ENCODE assay signal across 19 cellular contexts in the genomic region with DNA sequence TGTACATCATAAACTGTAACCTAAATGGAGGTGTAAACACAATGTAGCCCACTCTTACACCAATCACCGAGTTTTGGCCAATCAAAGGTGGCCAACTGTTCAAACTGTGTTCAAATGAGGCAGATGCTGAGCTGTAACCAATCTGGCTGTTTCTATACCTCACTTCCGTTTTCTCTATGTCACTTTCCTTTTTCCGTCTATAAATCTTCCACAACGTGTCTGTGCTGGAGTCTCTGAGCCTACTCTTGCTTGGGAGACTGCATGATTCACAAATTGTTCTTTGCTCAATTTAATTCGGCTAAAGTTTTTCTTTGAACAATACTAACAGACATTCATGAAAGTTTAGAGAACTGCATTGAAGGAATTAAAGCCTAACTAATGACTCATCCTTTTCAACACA.
"Had no signal": no experiment of that assay in that cellular context is flagged by ENCODE, and none has a peak within 500 bp of the region (broad histone marks: within the 10 kb centered on the region; RNA-seq: fewer than 3 reads in every experiment).

No MANE protein-coding gene starts in this region.

- H3K36me3 Mint-ChIP-seq: activated naive CD8-positive, alpha-beta T cell; WTC11 had no signal

- H3K36me3 ChIP-seq: esophagus muscularis mucosa, right atrium auricular region, tibial nerve, uterus had no signal

- H3K27me3 ChIP-seq: esophagus muscularis mucosa, hepatocyte, right atrium auricular region, tibial nerve, uterus had no signal

- H2AFZ ChIP-seq: hepatocyte had no signal

- H3K27ac ChIP-seq: esophagus muscularis mucosa, hepatocyte, right atrium auricular region, tibial nerve, uterus had no signal

- H3K9me3 Mint-ChIP-seq: activated T-helper 1 cell treated with anti-CD3 and anti-CD28 coated beads, Interleukin-12 subunit alpha, Interleukin-12 subunit beta, Interleukin-2, Interleukin-4 antibody, amounts not matched to agents 30 ng/mL and 10 ng/mL and 1 ng/mL, durations not matched to agents 14 hours and 24 hours and 36 hours; dendritic cell treated with granulocyte-macrophage colony-stimulating factor and Interleukin-4, amounts not matched to agents 40 ng/mL and 50 ng/mL, for 4 days; WTC11 had no signal

- DNase-seq: activated CD4-positive, alpha-beta T cell treated with anti-CD3 and anti-CD28 coated beads for 36 hours; activated CD4-positive, alpha-beta T cell treated with anti-CD3 and anti-CD28 coated beads, Interleukin-2, amount 50 U/mL, for 48 hours; activated T-cell treated with anti-CD3 and anti-CD28 coated beads for 4 hours; effector memory CD4-positive, alpha-beta T cell; left colon; midbrain; stimulated activated CD4-positive, alpha-beta T cell treated with anti-CD3 and anti-CD28 coated beads, Interleukin-2, amount 100 ng/mL, for 24 hours; stimulated activated naive CD8-positive, alpha-beta T cell treated with anti-CD3 and anti-CD28 coated beads, Interleukin-15, Interleukin-2, amounts not matched to agents 100 U/mL and 50 U/mL, for 24 hours; uterus had no signal

- ATAC-seq: activated CD4-positive, alpha-beta T cell treated with anti-CD3 and anti-CD28 coated beads for 36 hours; left colon; stimulated activated naive CD8-positive, alpha-beta T cell treated with anti-CD3 and anti-CD28 coated beads, Interleukin-15, Interleukin-2, amounts not matched to agents 100 U/mL and 50 U/mL, for 24 hours; WTC11 had no signal

- H3K9me3 ChIP-seq: esophagus muscularis mucosa, right atrium auricular region, tibial nerve, uterus had no signal

- H3K4me1 Mint-ChIP-seq: activated CD4-positive, alpha-beta T cell treated with anti-CD3 and anti-CD28 coated beads for 36 hours had no signal

- H3K4me2 ChIP-seq: hepatocyte had no signal

- H3K4me3 Mint-ChIP-seq: activated CD4-positive, alpha-beta T cell treated with anti-CD3 and anti-CD28 coated beads for 36 hours; activated naive CD8-positive, alpha-beta T cell; activated T-helper 1 cell treated with anti-CD3 and anti-CD28 coated beads, Interleukin-12 subunit alpha, Interleukin-12 subunit beta, Interleukin-2, Interleukin-4 antibody, amounts not matched to agents 30 ng/mL and 10 ng/mL and 1 ng/mL, durations not matched to agents 14 hours and 24 hours and 36 hours; dendritic cell treated with granulocyte-macrophage colony-stimulating factor and Interleukin-4, amounts not matched to agents 40 ng/mL and 50 ng/mL, for 4 days; WTC11 had no signal

- H3K4me3 ChIP-seq: esophagus muscularis mucosa, hepatocyte, lung, right atrium auricular region, tibial nerve, uterus had no signal

- H3K79me2 ChIP-seq: hepatocyte had no signal

- H3K4me1 ChIP-seq: right atrium auricular region, tibial nerve, uterus had no signal

- H3K27ac Mint-ChIP-seq: activated CD4-positive, alpha-beta T cell treated with anti-CD3 and anti-CD28 coated beads for 36 hours; activated naive CD8-positive, alpha-beta T cell; activated T-helper 1 cell treated with anti-CD3 and anti-CD28 coated beads, Interleukin-12 subunit alpha, Interleukin-12 subunit beta, Interleukin-2, Interleukin-4 antibody, amounts not matched to agents 30 ng/mL and 10 ng/mL and 1 ng/mL, durations not matched to agents 14 hours and 24 hours and 36 hours; dendritic cell treated with granulocyte-macrophage colony-stimulating factor and Interleukin-4, amounts not matched to agents 40 ng/mL and 50 ng/mL, for 4 days; progenitor cell of endocrine pancreas; WTC11 had no signal

- H3K27me3 Mint-ChIP-seq: activated CD4-positive, alpha-beta T cell treated with anti-CD3 and anti-CD28 coated beads for 36 hours; activated naive CD8-positive, alpha-beta T cell; dendritic cell treated with granulocyte-macrophage colony-stimulating factor and Interleukin-4, amounts not matched to agents 40 ng/mL and 50 ng/mL, for 4 days; progenitor cell of endocrine pancreas had no signal
